ENCODE assay signal across 29 cellular contexts in the genomic region with DNA sequence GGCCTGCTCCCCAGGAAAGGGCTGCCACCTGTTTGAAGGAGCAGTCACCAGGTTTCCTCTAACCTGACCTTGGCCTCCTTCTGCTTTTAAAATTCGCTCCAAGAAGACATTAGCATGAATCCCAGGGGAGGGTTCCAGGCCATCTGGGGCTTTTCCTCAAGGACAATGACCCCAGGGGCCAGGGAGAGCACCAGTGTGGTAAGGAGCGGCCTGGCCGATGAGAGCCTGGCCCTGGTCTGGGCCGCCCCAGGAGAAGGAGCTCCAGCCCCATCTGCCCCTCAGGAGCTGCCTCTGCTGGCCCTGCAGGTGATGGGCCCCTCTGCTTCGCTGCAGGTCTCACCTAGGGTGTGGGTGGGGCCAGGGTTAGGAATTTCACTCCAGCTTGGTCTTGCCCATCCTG.
"Had no signal": no experiment of that assay in that cellular context is flagged by ENCODE, and none has a peak within 500 bp of the region (broad histone marks: within the 10 kb centered on the region; RNA-seq: fewer than 3 reads in every experiment).

No MANE protein-coding gene starts in this region.

- H3K9me3 Mint-ChIP-seq: activated naive CD4-positive, alpha-beta T cell treated with anti-CD3 and anti-CD28 coated beads, Interleukin-2, amount 50 U/mL, for 24 hours; activated T-cell treated with anti-CD3 and anti-CD28 coated beads, Interleukin-2, amount 50 U/mL, for 4 hours; activated T-helper 2 cell treated with anti-CD3 and anti-CD28 coated beads, Interferon-gamma antibody, Interleukin-2, Interleukin-4, amounts not matched to agents 10 μg/mL and 5 μg/mL and 100 μg/mL, durations not matched to agents 14 hours and 24 hours and 36 hours; natural killer cell treated with Interleukin-12 subunit alpha and Interleukin-12 subunit beta and Interleukin-15 and Interleukin-18, amount 100 ng/mL, for 72 hours; T-helper 1 cell treated with Interleukin-12 subunit alpha and Interleukin-12 subunit beta and Interleukin-4 antibody, amounts not matched to agents 30 μg/mL and 1 μg/mL, for 36 hours had no signal

- H3K27ac ChIP-seq: breast epithelium, esophagus muscularis mucosa, foreskin keratinocyte, heart left ventricle, left lung, neutrophil, ovary, psoas muscle, right atrium auricular region, testis, transverse colon, VCaP had no signal

- H3K4me1 Mint-ChIP-seq: activated CD4-positive, alpha-beta memory T cell treated with anti-CD3 and anti-CD28 coated beads, Interleukin-2, amount 10 ng/mL, durations not matched to agents 7 days and 5 days; activated CD4-positive, alpha-beta T cell treated with anti-CD3 and anti-CD28 coated beads, Interleukin-2, amount 10 ng/mL, durations not matched to agents 7 days and 5 days; activated naive CD4-positive, alpha-beta T cell treated with anti-CD3 and anti-CD28 coated beads, Interleukin-2, amount 50 U/mL, for 24 hours had no signal

- H3K4me3 ChIP-seq: breast epithelium, esophagus muscularis mucosa, heart left ventricle, left lung, lung, mucosa of descending colon, ovary, psoas muscle, right atrium auricular region, testis, transverse colon had no signal

- H3K4me3 Mint-ChIP-seq: activated CD4-positive, alpha-beta memory T cell treated with anti-CD3 and anti-CD28 coated beads, Interleukin-2, amount 10 ng/mL, durations not matched to agents 7 days and 5 days; activated CD4-positive, alpha-beta T cell treated with anti-CD3 and anti-CD28 coated beads, Interleukin-2, amount 10 ng/mL, durations not matched to agents 7 days and 5 days; activated naive CD4-positive, alpha-beta T cell treated with anti-CD3 and anti-CD28 coated beads, Interleukin-2, amount 50 U/mL, for 24 hours; activated T-cell treated with anti-CD3 and anti-CD28 coated beads, Interleukin-2, amount 50 U/mL, for 4 hours; dendritic cell treated with granulocyte-macrophage colony-stimulating factor and Interleukin-4, amounts not matched to agents 40 ng/mL and 50 ng/mL, for 4 days; natural killer cell treated with Interleukin-12 subunit alpha and Interleukin-12 subunit beta and Interleukin-15 and Interleukin-18, amount 100 ng/mL, for 72 hours; T-helper 1 cell treated with Interleukin-12 subunit alpha and Interleukin-12 subunit beta and Interleukin-4 antibody, amounts not matched to agents 30 μg/mL and 1 μg/mL, for 36 hours had no signal

- H3K36me3 ChIP-seq: breast epithelium, esophagus muscularis mucosa, heart left ventricle, left lung, neutrophil, ovary, right atrium auricular region, transverse colon had no signal

- H3K27me3 Mint-ChIP-seq: activated CD4-positive, alpha-beta memory T cell treated with anti-CD3 and anti-CD28 coated beads, Interleukin-2, amount 10 ng/mL, durations not matched to agents 7 days and 5 days; activated naive CD4-positive, alpha-beta T cell treated with anti-CD3 and anti-CD28 coated beads, Interleukin-2, amount 50 U/mL, for 24 hours; natural killer cell treated with Interleukin-12 subunit alpha and Interleukin-12 subunit beta and Interleukin-15 and Interleukin-18, amount 100 ng/mL, for 72 hours had no signal

- H3K4me1 ChIP-seq: breast epithelium, esophagus muscularis mucosa, foreskin keratinocyte, left lung, psoas muscle, right atrium auricular region, testis, transverse colon had no signal

- H3K36me3 Mint-ChIP-seq: activated naive CD4-positive, alpha-beta T cell treated with anti-CD3 and anti-CD28 coated beads, Interleukin-2, amount 50 U/mL, for 24 hours; natural killer cell treated with Interleukin-12 subunit alpha and Interleukin-12 subunit beta and Interleukin-15 and Interleukin-18, amount 100 ng/mL, for 72 hours had no signal

- H3K9me3 ChIP-seq: breast epithelium, esophagus muscularis mucosa, heart left ventricle, left lung, neutrophil, ovary, psoas muscle, right atrium auricular region, testis, transverse colon had no signal

- DNase-seq: activated CD4-positive, alpha-beta memory T cell treated with anti-CD3 and anti-CD28 coated beads, Interleukin-2, amount 10 ng/mL, durations not matched to agents 7 days and 5 days; activated CD4-positive, alpha-beta T cell treated with anti-CD3 and anti-CD28 coated beads for 1 hour; activated CD4-positive, alpha-beta T cell treated with anti-CD3 and anti-CD28 coated beads, Interleukin-2, amount 10 ng/mL, durations not matched to agents 7 days and 5 days; activated CD8-positive, alpha-beta memory T cell treated with anti-CD3 and anti-CD28 coated beads, Interleukin-2, amount 50 U/mL, for 48 hours; activated T-cell treated with anti-CD3 and anti-CD28 coated beads, Interleukin-2, amount 50 U/mL, for 4 hours; central memory CD4-positive, alpha-beta T cell; foreskin keratinocyte; heart left ventricle; left lung; mesendoderm; mucosa of descending colon; ovary; psoas muscle; stimulated activated CD4-positive, alpha-beta T cell treated with anti-CD3 and anti-CD28 coated beads, Interleukin-2, amount 100 ng/mL, for 48 hours; stimulated activated naive CD4-positive, alpha-beta T cell treated with Interleukin-2 at 50 U/mL for 16 hours; T-helper 9 cell; testis; transverse colon had no signal

- ATAC-seq: activated T-cell treated with anti-CD3 and anti-CD28 coated beads, Interleukin-2, amount 50 U/mL, for 4 hours; foreskin keratinocyte; heart left ventricle; left lung; mucosa of descending colon; natural killer cell treated with Interleukin-12 subunit alpha and Interleukin-12 subunit beta and Interleukin-15 and Interleukin-18, amount 100 ng/mL, for 72 hours; psoas muscle had no signal

- H3K27ac Mint-ChIP-seq: activated CD4-positive, alpha-beta memory T cell treated with anti-CD3 and anti-CD28 coated beads, Interleukin-2, amount 10 ng/mL, durations not matched to agents 7 days and 5 days; activated CD4-positive, alpha-beta T cell treated with anti-CD3 and anti-CD28 coated beads, Interleukin-2, amount 10 ng/mL, durations not matched to agents 7 days and 5 days; activated naive CD4-positive, alpha-beta T cell treated with anti-CD3 and anti-CD28 coated beads, Interleukin-2, amount 50 U/mL, for 24 hours; activated T-helper 2 cell treated with anti-CD3 and anti-CD28 coated beads, Interferon-gamma antibody, Interleukin-2, Interleukin-4, amounts not matched to agents 10 μg/mL and 5 μg/mL and 100 μg/mL, durations not matched to agents 14 hours and 24 hours and 36 hours; dendritic cell treated with granulocyte-macrophage colony-stimulating factor and Interleukin-4, amounts not matched to agents 40 ng/mL and 50 ng/mL, for 4 days; natural killer cell treated with Interleukin-12 subunit alpha and Interleukin-12 subunit beta and Interleukin-15 and Interleukin-18, amount 100 ng/mL, for 72 hours; T-helper 1 cell treated with Interleukin-12 subunit alpha and Interleukin-12 subunit beta and Interleukin-4 antibody, amounts not matched to agents 30 μg/mL and 1 μg/mL, for 36 hours had no signal

- H3K27me3 ChIP-seq: breast epithelium, esophagus muscularis mucosa, foreskin keratinocyte, heart left ventricle, left lung, neutrophil, ovary, right atrium auricular region, testis had no signal
